ENCODE assay signal across 2 cellular contexts in genomic region chr13:54183728-54184127, GRCh38.
TF ChIP-seq lines count a peak whose summit lies in the region.

No MANE protein-coding gene starts in this region.

TF ChIP-seq in GM23338, 12 proteins besides CTCF, POLR2A, EP300 and RAD21 (continued from another document):
- no peak for TF ChIP-seq ETS1 (IDR thresholded peaks at IDR 0.05)
- TF ChIP-seq EZH2 (IDR thresholded peaks at IDR 0.05; ENCODE audit: low read depth, unreplicated experiment), result no peak
- no peak for TF ChIP-seq JUNB (IDR thresholded peaks at IDR 0.05; ENCODE audit: unreplicated experiment)
- TF ChIP-seq REST (IDR thresholded peaks at IDR 0.05; ENCODE audit: unreplicated experiment), result no peak
- TF ChIP-seq CREB1 (CRISPR knock-in tag; IDR thresholded peaks at IDR 0.05; ENCODE audit: low read depth), result no peak
- no peak for TF ChIP-seq POLR2AphosphoS5 (IDR thresholded peaks at IDR 0.05; ENCODE audit: low read depth)
- TF ChIP-seq ZNF462 (CRISPR knock-in tag; IDR thresholded peaks at IDR 0.05), result no peak
- TF ChIP-seq NANOG (IDR thresholded peaks at IDR 0.05; ENCODE audit: borderline replicate concordance), result no peak
- TF ChIP-seq EZH2phosphoT487 (IDR thresholded peaks at IDR 0.05; ENCODE audit: unreplicated experiment), result no peak
- TF ChIP-seq ZNF331 (CRISPR knock-in tag; IDR thresholded peaks at IDR 0.05; ENCODE audit: low read depth), result no peak

TF ChIP-seq in H1, 55 proteins besides CTCF, POLR2A, EP300 and RAD21 (continued from another document):
- TF ChIP-seq CEBPB (IDR thresholded peaks at IDR 0.05; ENCODE audit: low read depth, low read length) (no peak), RNF2 (IDR thresholded peaks at IDR 0.05; ENCODE audit: borderline replicate concordance, low read depth, low read length, missing control alignments, poor library complexity, severe bottlenecking) (no peak), KDM5A (IDR thresholded peaks at IDR 0.05; ENCODE audit: low read length) (no peak), E2F6 (IDR thresholded peaks at IDR 0.05) (no peak), NRF1 (IDR thresholded peaks at IDR 0.05; ENCODE audit: low read depth, low read length) (no peak), PHF8 (conservative IDR thresholded peaks at IDR 0.05; ENCODE audit: low read depth, low read length) (no peak), POLR2AphosphoS5 (IDR thresholded peaks at IDR 0.05; ENCODE audit: low read depth, low read length) (no peak), SP2 (IDR thresholded peaks at IDR 0.05; ENCODE audit: low read length) (no peak)
